28 cellular contexts compared by ENCODE assay signal in genomic region chr11:22879615-22880014, GRCh38. TPM values are rescaled to one million over a fixed set of nuclear protein-coding genes. Genes with fewer than 3 reads are reported as not detected.
DNase-seq lines count a peak whose midpoint lies in the region; ATAC-seq and TF ChIP-seq lines count a peak whose summit lies in the region.
"Had no signal": no experiment of that assay in that cellular context is flagged by ENCODE, and none has a peak within 500 bp of the region (broad histone marks: within the 10 kb centered on the region; RNA-seq: fewer than 3 reads in every experiment).

No MANE protein-coding gene starts in this region.

- 18 to 23% methylated on average over 2 of the region's 2 CpGs for WGBS in lower leg skin, 2 donors

- H3K27ac Mint-ChIP-seq in nephron progenitor cell = peak overlapping the region; percentile 50
- H3K27ac Mint-ChIP-seq: activated B cell treated with CpG ODN at 0.5 μM for 24 hours; activated CD4-positive, alpha-beta memory T cell treated with anti-CD3 and anti-CD28 coated beads, Interleukin-2, amount 10 ng/mL, durations not matched to agents 7 days and 5 days; CD4-positive, alpha-beta T cell; endodermal cell; immature natural killer cell had no signal

- H3K4me1 Mint-ChIP-seq in nephron progenitor cell = no peaks in the 10 kb centered on the region
- H3K4me1 Mint-ChIP-seq: activated B cell treated with CpG ODN at 0.5 μM for 24 hours; activated CD4-positive, alpha-beta memory T cell treated with anti-CD3 and anti-CD28 coated beads, Interleukin-2, amount 10 ng/mL, durations not matched to agents 7 days and 5 days; immature natural killer cell; naive thymus-derived CD8-positive, alpha-beta T cell had no signal

- no peak overlapping the region for H3K4me3 Mint-ChIP-seq in nephron progenitor cell
- H3K4me3 Mint-ChIP-seq: activated B cell treated with CpG ODN at 0.5 μM for 24 hours; activated CD4-positive, alpha-beta memory T cell treated with anti-CD3 and anti-CD28 coated beads, Interleukin-2, amount 10 ng/mL, durations not matched to agents 7 days and 5 days; CD4-positive, alpha-beta T cell; endodermal cell; immature natural killer cell; naive thymus-derived CD8-positive, alpha-beta T cell had no signal

- no peak for TF ChIP-seq POLR2A in lower leg skin (IDR thresholded peaks at IDR 0.05)

- DNase-seq in DMS53 (lab: John Stamatoyannopoulos, UW) = peak; percentile 65
- DNase-seq in LHCN-M2 (ENCODE audit: low read depth) = peak; percentile 43
- peak; percentile 4 for DNase-seq in dermis blood vessel endothelial cell
- DNase-seq in nephron progenitor cell = no peak
- no peak for DNase-seq in Ammon's horn (ENCODE audit: low spot score)
- no peak for DNase-seq in lower leg skin (ENCODE audit: low spot score in 2 of 2)
- DNase-seq: activated B cell treated with CpG ODN at 0.5 μM for 24 hours; activated CD4-positive, alpha-beta memory T cell treated with anti-CD3 and anti-CD28 coated beads, Interleukin-2, amount 10 ng/mL, durations not matched to agents 7 days and 5 days; activated T-cell treated with anti-CD3 and anti-CD28 coated beads for 4 hours; CD4-positive, alpha-beta T cell; endodermal cell; foreskin fibroblast; GOT3; immature natural killer cell; mammary epithelial cell; naive thymus-derived CD8-positive, alpha-beta T cell; NCI-H1417 treated with DMSO at 0.1 percent for 48 hours; NCI-H510A treated with DMSO at 0.1 percent for 48 hours; NK-92 treated with Interleukin-12 subunit alpha and Interleukin-12 subunit beta, amount 100 ng/mL, for 24 hours; stimulated activated CD4-positive, alpha-beta T cell treated with anti-CD3 and anti-CD28 coated beads, Interleukin-1b, Interleukin-23, amount 100 ng/mL, for 48 hours; stimulated activated naive CD4-positive, alpha-beta T cell treated with Interleukin-2 at 50 U/mL for 16 hours had no signal

- ATAC-seq in HG02852 (IDR thresholded peaks at IDR 0.05; ENCODE audit: unreplicated experiment) (no peak), GM18867 (IDR thresholded peaks at IDR 0.05; ENCODE audit: unreplicated experiment) (no peak)
- ATAC-seq: naive thymus-derived CD8-positive, alpha-beta T cell had no signal

- peaks cover 4% of the 10 kb centered on the region for H3K27me3 Mint-ChIP-seq in nephron progenitor cell (ENCODE audit: low read depth, poor library complexity)
- H3K27me3 Mint-ChIP-seq: activated CD4-positive, alpha-beta memory T cell treated with anti-CD3 and anti-CD28 coated beads, Interleukin-2, amount 10 ng/mL, durations not matched to agents 7 days and 5 days; CD4-positive, alpha-beta T cell; naive thymus-derived CD8-positive, alpha-beta T cell had no signal

- intact Hi-C loops in lower leg skin (cut with DNase I; ENCODE audit: low total_unique reads) = no loop called here

- TF ChIP-seq CTCF in nephron progenitor cell (IDR thresholded peaks at IDR 0.05) (no peak), lower leg skin (IDR thresholded peaks at IDR 0.05) (no peak)

- H3K36me3 Mint-ChIP-seq in nephron progenitor cell (ENCODE audit: low read depth) = no peaks in the 10 kb centered on the region
- H3K36me3 Mint-ChIP-seq: immature natural killer cell had no signal

- no peak overlapping the region for H3K4me3 ChIP-seq in lower leg skin (ENCODE audit: low read depth, poor library complexity, severe bottlenecking)
- H3K4me3 ChIP-seq: SK-N-MC had no signal

- H3K9me3 Mint-ChIP-seq in nephron progenitor cell = no peaks in the 10 kb centered on the region
- H3K9me3 Mint-ChIP-seq: activated B cell treated with CpG ODN at 0.5 μM for 24 hours; activated CD4-positive, alpha-beta memory T cell treated with anti-CD3 and anti-CD28 coated beads, Interleukin-2, amount 10 ng/mL, durations not matched to agents 7 days and 5 days; CD4-positive, alpha-beta T cell; endodermal cell; immature natural killer cell; naive thymus-derived CD8-positive, alpha-beta T cell had no signal

RNA-seq across cellular contexts. Expression of gene CCDC179, which starts 19.3 kb away (rescaled TPM):
- total RNA-seq in LHCN-M2 (2014; rRNA removed) = not detected in 2 replicates
- not detected for polyA plus RNA-seq in LHCN-M2 (2012)
- total RNA-seq in dermis blood vessel endothelial cell = not detected in 2 replicates
- total RNA-seq in lower leg skin = not detected
- total RNA-seq: activated B cell treated with CpG ODN at 0.5 μM for 24 hours; activated CD4-positive, alpha-beta memory T cell treated with anti-CD3 and anti-CD28 coated beads, Interleukin-2, amount 10 ng/mL, durations not matched to agents 7 days and 5 days; CD4-positive, alpha-beta T cell; cerebellum; endodermal cell; mammary epithelial cell; naive thymus-derived CD8-positive, alpha-beta T cell; RPMI7951; skeletal muscle tissue had no signal
- polyA plus RNA-seq: AG04450; immature natural killer cell; mammary epithelial cell; naive thymus-derived CD8-positive, alpha-beta T cell had no signal

RNA-seq across cellular contexts. Expression of gene SVIP, which starts 50.0 kb away (rescaled TPM):
- total RNA-seq in LHCN-M2 (2014; rRNA removed) = 10.2 and 10.6 TPM in 2 replicates
- 14.4 TPM for polyA plus RNA-seq in LHCN-M2 (2012)
- total RNA-seq in dermis blood vessel endothelial cell = 15.7 and 16.5 TPM in 2 replicates
- 10 to 100 TPM in 1 of 4 donors, 1 to 10 TPM in 3; 7.5 to 16.2 (median 9.5) TPM for total RNA-seq in lower leg skin

Comparison
In these comparisons a context has a peak if more than half of its experiments do, and no peak if none do; other contexts are left out.
1. DNase-seq: peak in DMS53 (single experiment), LHCN-M2 (single experiment) and dermis blood vessel endothelial cell (single experiment); none in nephron progenitor cell (single experiment), Ammon's horn (single experiment) and lower leg skin (0 of 2).